1 cellular context compared by ENCODE assay signal in the genomic region with DNA sequence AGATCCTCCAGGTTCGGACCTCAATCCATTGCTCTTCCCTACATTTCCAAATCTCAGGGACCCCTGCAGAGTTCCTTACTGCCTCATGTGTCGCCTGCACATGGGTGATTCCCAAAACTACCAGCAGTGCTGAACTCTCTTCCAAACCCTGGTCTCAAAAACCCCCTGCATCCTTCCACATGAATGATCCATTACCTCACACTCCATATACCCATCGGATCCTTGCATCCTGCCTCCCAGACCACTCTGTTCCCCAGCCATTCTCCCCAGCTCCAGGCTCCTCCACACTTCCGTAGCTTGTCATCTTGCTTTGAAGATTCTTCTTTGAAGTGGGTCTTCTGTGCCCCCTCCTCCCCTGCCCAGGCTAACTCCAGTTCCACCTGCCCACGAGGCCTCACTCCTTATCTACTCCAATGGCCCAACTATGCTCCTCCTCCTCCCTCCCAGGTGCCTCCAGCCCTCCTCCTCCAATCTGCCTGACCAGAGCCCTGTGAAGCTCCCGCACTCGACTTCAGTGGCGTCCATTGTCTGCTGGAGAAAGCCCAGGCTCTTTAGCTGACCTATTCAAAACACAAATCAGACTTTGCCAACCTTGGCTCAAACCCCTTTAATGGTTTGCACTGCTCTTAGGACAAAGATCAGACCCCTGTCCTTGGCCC.
TF ChIP-seq lines count a peak whose summit lies in the region.

No MANE protein-coding gene starts in this region.

TF ChIP-seq in GM23338, 12 proteins besides CTCF, POLR2A, EP300 and RAD21 (continued from another document):
- TF ChIP-seq, protein P1, sequence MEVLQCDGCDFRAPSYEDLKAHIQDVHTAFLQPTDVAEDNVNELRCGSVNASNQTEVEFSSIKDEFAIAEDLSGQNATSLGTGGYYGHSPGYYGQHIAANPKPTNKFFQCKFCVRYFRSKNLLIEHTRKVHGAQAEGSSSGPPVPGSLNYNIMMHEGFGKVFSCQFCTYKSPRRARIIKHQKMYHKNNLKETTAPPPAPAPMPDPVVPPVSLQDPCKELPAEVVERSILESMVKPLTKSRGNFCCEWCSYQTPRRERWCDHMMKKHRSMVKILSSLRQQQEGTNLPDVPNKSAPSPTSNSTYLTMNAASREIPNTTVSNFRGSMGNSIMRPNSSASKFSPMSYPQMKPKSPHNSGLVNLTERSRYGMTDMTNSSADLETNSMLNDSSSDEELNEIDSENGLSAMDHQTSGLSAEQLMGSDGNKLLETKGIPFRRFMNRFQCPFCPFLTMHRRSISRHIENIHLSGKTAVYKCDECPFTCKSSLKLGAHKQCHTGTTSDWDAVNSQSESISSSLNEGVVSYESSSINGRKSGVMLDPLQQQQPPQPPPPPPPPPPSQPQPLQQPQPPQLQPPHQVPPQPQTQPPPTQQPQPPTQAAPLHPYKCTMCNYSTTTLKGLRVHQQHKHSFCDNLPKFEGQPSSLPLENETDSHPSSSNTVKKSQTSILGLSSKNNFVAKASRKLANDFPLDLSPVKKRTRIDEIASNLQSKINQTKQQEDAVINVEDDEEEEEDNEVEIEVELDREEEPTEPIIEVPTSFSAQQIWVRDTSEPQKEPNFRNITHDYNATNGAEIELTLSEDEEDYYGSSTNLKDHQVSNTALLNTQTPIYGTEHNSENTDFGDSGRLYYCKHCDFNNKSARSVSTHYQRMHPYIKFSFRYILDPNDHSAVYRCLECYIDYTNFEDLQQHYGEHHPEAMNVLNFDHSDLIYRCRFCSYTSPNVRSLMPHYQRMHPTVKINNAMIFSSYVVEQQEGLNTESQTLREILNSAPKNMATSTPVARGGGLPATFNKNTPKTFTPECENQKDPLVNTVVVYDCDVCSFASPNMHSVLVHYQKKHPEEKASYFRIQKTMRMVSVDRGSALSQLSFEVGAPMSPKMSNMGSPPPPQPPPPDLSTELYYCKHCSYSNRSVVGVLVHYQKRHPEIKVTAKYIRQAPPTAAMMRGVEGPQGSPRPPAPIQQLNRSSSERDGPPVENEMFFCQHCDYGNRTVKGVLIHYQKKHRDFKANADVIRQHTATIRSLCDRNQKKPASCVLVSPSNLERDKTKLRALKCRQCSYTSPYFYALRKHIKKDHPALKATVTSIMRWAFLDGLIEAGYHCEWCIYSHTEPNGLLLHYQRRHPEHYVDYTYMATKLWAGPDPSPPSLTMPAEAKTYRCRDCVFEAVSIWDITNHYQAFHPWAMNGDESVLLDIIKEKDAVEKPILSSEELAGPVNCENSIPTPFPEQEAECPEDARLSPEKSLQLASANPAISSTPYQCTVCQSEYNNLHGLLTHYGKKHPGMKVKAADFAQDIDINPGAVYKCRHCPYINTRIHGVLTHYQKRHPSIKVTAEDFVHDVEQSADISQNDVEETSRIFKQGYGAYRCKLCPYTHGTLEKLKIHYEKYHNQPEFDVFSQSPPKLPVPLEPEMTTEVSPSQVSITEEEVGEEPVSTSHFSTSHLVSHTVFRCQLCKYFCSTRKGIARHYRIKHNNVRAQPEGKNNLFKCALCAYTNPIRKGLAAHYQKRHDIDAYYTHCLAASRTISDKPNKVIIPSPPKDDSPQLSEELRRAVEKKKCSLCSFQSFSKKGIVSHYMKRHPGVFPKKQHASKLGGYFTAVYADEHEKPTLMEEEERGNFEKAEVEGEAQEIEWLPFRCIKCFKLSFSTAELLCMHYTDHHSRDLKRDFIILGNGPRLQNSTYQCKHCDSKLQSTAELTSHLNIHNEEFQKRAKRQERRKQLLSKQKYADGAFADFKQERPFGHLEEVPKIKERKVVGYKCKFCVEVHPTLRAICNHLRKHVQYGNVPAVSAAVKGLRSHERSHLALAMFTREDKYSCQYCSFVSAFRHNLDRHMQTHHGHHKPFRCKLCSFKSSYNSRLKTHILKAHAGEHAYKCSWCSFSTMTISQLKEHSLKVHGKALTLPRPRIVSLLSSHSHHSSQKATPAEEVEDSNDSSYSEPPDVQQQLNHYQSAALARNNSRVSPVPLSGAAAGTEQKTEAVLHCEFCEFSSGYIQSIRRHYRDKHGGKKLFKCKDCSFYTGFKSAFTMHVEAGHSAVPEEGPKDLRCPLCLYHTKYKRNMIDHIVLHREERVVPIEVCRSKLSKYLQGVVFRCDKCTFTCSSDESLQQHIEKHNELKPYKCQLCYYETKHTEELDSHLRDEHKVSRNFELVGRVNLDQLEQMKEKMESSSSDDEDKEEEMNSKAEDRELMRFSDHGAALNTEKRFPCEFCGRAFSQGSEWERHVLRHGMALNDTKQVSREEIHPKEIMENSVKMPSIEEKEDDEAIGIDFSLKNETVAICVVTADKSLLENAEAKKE (CRISPR knock-in tag; IDR thresholded peaks at IDR 0.05), result no peak
- TF ChIP-seq ZNF331 (CRISPR knock-in tag; IDR thresholded peaks at IDR 0.05; ENCODE audit: low read depth) (no peak), CREB1 (CRISPR knock-in tag; IDR thresholded peaks at IDR 0.05; ENCODE audit: low read depth) (no peak), ZNF114 (CRISPR knock-in tag; IDR thresholded peaks at IDR 0.05) (no peak), EZH2 (IDR thresholded peaks at IDR 0.05; ENCODE audit: low read depth, unreplicated experiment) (no peak)
